In genomic region chr4:129550281-129550785, GRCh38 we compare ENCODE assay signal across 2 cellular contexts.
TF ChIP-seq lines count a peak whose summit lies in the region.

No MANE protein-coding gene starts in this region.

TF ChIP-seq in endothelial cell of umbilical vein, 7 proteins besides CTCF, POLR2A, EP300 and RAD21 (continued from another document):
- TF ChIP-seq EZH2 (IDR thresholded peaks at IDR 0.05; ENCODE audit: borderline replicate concordance, low read depth, low read length, severe bottlenecking) = no peak
- TF ChIP-seq FOS (IDR thresholded peaks at IDR 0.05; ENCODE audit: borderline replicate concordance, insufficient read depth, low read length) = no peak
- no peak for TF ChIP-seq MYC (IDR thresholded peaks at IDR 0.05; ENCODE audit: low read depth, low read length)
- no peak for TF ChIP-seq MAX (IDR thresholded peaks at IDR 0.05; ENCODE audit: insufficient read depth, insufficient read length)

TF ChIP-seq in neural cell, 6 proteins besides CTCF, POLR2A, EP300 and RAD21:
- no peak for TF ChIP-seq REST (IDR thresholded peaks at IDR 0.05; ENCODE audit: borderline replicate concordance)
- TF ChIP-seq POLR2AphosphoS5 (IDR thresholded peaks at IDR 0.05) = peak; percentile 54
- TF ChIP-seq EZH2 (IDR thresholded peaks at IDR 0.05; ENCODE audit: borderline replicate concordance, insufficient read depth, low read length, poor library complexity, severe bottlenecking) = no peak
- no peak for TF ChIP-seq MXI1 (conservative IDR thresholded peaks at IDR 0.05; ENCODE audit: poor library complexity, severe bottlenecking)
